7 cellular contexts compared by ENCODE assay signal in genomic region chr6:57046332-57047256, GRCh38. TPM values are rescaled to one million over a fixed set of nuclear protein-coding genes. Genes with fewer than 3 reads are reported as not detected.
DNase-seq lines count a peak whose midpoint lies in the region; ATAC-seq and TF ChIP-seq lines count a peak whose summit lies in the region.
"Not testable (repeated sequence)": the region's sequence is repeated elsewhere in the genome, so short reads cannot be mapped to it uniquely, and the experiment has no call there.

A gene with protein sequence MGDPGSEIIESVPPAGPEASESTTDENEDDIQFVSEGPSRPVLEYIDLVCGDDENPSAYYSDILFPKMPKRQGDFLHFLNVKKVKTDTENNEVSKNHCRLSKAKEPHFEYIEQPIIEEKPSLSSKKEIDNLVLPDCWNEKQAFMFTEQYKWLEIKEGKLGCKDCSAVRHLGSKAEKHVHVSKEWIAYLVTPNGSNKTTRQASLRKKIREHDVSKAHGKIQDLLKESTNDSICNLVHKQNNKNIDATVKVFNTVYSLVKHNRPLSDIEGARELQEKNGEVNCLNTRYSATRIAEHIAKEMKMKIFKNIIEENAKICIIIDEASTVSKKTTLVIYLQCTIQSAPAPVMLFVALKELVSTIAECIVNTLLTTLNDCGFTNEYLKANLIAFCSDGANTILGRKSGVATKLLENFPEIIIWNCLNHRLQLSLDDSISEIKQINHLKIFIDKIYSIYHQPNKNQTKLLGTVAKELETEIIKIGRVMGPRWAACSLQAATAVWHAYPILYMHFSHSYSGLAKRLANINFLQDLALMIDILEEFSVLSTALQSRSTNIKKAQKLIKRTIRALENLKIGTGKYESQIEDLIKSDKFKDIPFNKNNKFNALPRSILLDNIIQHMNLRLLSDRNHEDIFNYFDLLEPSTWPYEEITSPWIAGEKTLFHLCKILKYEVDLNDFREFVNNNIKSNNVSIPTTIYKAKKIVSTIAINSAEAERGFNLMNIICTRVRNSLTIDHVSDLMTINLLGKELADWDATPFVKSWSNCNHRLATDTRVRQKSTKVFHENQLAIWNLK (plus strand): TSS chr6:57046693. CDS start chr6:57046756, 63 bp downstream.

- ATAC-seq in GM18502 (IDR thresholded peaks at IDR 0.05; ENCODE audit: poor library complexity, unreplicated experiment) = peak; percentile 96
- peak; percentile 86 for ATAC-seq in HG02970 (IDR thresholded peaks at IDR 0.05; ENCODE audit: low FRiP score, unreplicated experiment)

- H3K4me3 ChIP-seq in astrocyte of the cerebellum (ENCODE audit: low read depth, low read length) (peak within 1 kb of the TSS; percentile 59), hepatocyte (peak within 1 kb of the TSS; percentile 41), retinal pigment epithelial cell (ENCODE audit: low read length) (peak within 1 kb of the TSS; percentile 70)

- peaks cover 25% of the 10 kb centered on the region for H3K4me1 Mint-ChIP-seq in T-helper 2 cell treated with Interferon-gamma antibody and Interleukin-4, amounts not matched to agents 5 μg/mL and 100 μg/mL, for 36 hours (ENCODE audit: low read depth)

- H2AFZ ChIP-seq in hepatocyte = peak within 1 kb of the TSS; percentile 79

- in situ Hi-C loops in astrocyte of the cerebellum (cut with HindIII; ENCODE audit: low sequenced_read_pairs) = not testable (repeated sequence)

- not testable (repeated sequence) for H3K36me3 ChIP-seq in hepatocyte (replicated peaks; ENCODE audit: insufficient read depth, low read depth)

- peaks cover 21% of the 10 kb centered on the region for H4K20me1 ChIP-seq in hepatocyte (ENCODE audit: insufficient read depth, poor library complexity, severe bottlenecking)

- peaks cover 23% of the 10 kb centered on the region for H3K36me3 Mint-ChIP-seq in T-helper 2 cell treated with Interferon-gamma antibody and Interleukin-4, amounts not matched to agents 5 μg/mL and 100 μg/mL, for 36 hours (ENCODE audit: low read depth)

- WGBS in hepatocyte (ENCODE audit: low lambda C conversion rate, missing lambda C conversion rate) = 1% methylated on average over 37 of the region's 78 CpGs

- peaks cover 39% of the 10 kb centered on the region for H3K27me3 Mint-ChIP-seq in T-helper 2 cell treated with Interferon-gamma antibody and Interleukin-4, amounts not matched to agents 5 μg/mL and 100 μg/mL, for 36 hours (ENCODE audit: low read depth)

- not testable (repeated sequence) for TF ChIP-seq CTCF in astrocyte of the cerebellum (IDR thresholded peaks at IDR 0.05; ENCODE audit: low read depth, low read length, missing control alignments); hepatocyte (IDR thresholded peaks at IDR 0.05; ENCODE audit: poor library complexity); retinal pigment epithelial cell (conservative IDR thresholded peaks at IDR 0.05; ENCODE audit: low read depth, low read length)

- peak within 1 kb of the TSS; percentile 74 for H3K4me2 ChIP-seq in hepatocyte

- peaks cover 18% of the 10 kb centered on the region for H3K4me1 ChIP-seq in hepatocyte (ENCODE audit: insufficient read depth)

- peak within 1 kb of the TSS; percentile 57 for H3K27ac ChIP-seq in hepatocyte

- DNase-seq in NCI-H187 treated with DMSO at 0.1 percent for 48 hours (lab: John Stamatoyannopoulos, UW) (peak; percentile 68), astrocyte of the cerebellum (ENCODE audit: low read depth) (peak; percentile 62), hepatocyte (ENCODE audit: low spot score) (peak; percentile 92), retinal pigment epithelial cell (ENCODE audit: low read depth) (peak; percentile 34)
- peak; percentile 85 for DNase-seq in T-helper 2 cell treated with Interferon-gamma antibody and Interleukin-4, amounts not matched to agents 5 μg/mL and 100 μg/mL, for 36 hours (ENCODE audit: low spot score)

- not testable (repeated sequence) for H3K27me3 ChIP-seq in hepatocyte

- not testable (repeated sequence) for H3K9me3 Mint-ChIP-seq in T-helper 2 cell treated with Interferon-gamma antibody and Interleukin-4, amounts not matched to agents 5 μg/mL and 100 μg/mL, for 36 hours

- H3K27ac Mint-ChIP-seq in T-helper 2 cell treated with Interferon-gamma antibody and Interleukin-4, amounts not matched to agents 5 μg/mL and 100 μg/mL, for 36 hours = peak within 1 kb of the TSS; percentile 89

- H3K4me3 Mint-ChIP-seq in T-helper 2 cell treated with Interferon-gamma antibody and Interleukin-4, amounts not matched to agents 5 μg/mL and 100 μg/mL, for 36 hours = peak within 1 kb of the TSS; percentile 92

- H3K9me2 ChIP-seq in hepatocyte (replicated peaks; ENCODE audit: insufficient read depth) = not testable (repeated sequence)

- H3K9me3 ChIP-seq in hepatocyte (ENCODE audit: low read depth) = not testable (repeated sequence)

- H3K79me2 ChIP-seq in hepatocyte = peaks cover 36% of the 10 kb centered on the region

RNA-seq across cellular contexts. Expression of the gene that starts here (rescaled TPM):
- total RNA-seq in hepatocyte = 17.9 and 18.6 TPM in 2 replicates
- polyA plus RNA-seq in hepatocyte = 11.5 and 11.9 TPM in 2 replicates

Comparison
In these comparisons a context has a peak if more than half of its experiments do, and no peak if none do; other contexts are left out.
1. Peak in every context shown above with its lines: DNase-seq, ATAC-seq, H3K4me3 ChIP-seq and H3K27ac ChIP-seq.
2. DNase-seq: peak in every context shown above with its lines; median percentile 92 in hepatocyte; 85 in T-helper 2 cell treated with Interferon-gamma antibody and Interleukin-4, amounts not matched to agents 5 μg/mL and 100 μg/mL, for 36 hours; 68 in NCI-H187 treated with DMSO at 0.1 percent for 48 hours; 62 in astrocyte of the cerebellum; 34 in retinal pigment epithelial cell.